15 cellular contexts compared by ENCODE assay signal in genomic region chr11:109954534-109954933, GRCh38.
DNase-seq lines count a peak whose midpoint lies in the region; ATAC-seq, FAIRE-seq and TF ChIP-seq lines count a peak whose summit lies in the region.
"Had no signal": no experiment of that assay in that cellular context is flagged by ENCODE, and none has a peak within 500 bp of the region (broad histone marks: within the 10 kb centered on the region; RNA-seq: fewer than 3 reads in every experiment).

No MANE protein-coding gene starts in this region.

- H3K4me3 Mint-ChIP-seq in activated CD8-positive, alpha-beta T cell treated with anti-CD3 and anti-CD28 coated beads, Interleukin-2, amount 10 ng/mL, durations not matched to agents 7 days and 5 days, result no peak overlapping the region
- no peak overlapping the region for H3K4me3 Mint-ChIP-seq in activated CD8-positive, alpha-beta T cell treated with anti-CD3 and anti-CD28 coated beads for 36 hours
- H3K4me3 Mint-ChIP-seq in stimulated activated memory B cell treated with anti-CD40 and anti-IgM and Interleukin-4, amounts not matched to agents 10 μg/mL and 1 μg/mL and 100 μg/mL, for 72 hours, result no peak overlapping the region
- no peak overlapping the region for H3K4me3 Mint-ChIP-seq in activated T-helper 17 cell treated with anti-CD3 and anti-CD28 coated beads, Interleukin-2, amount 50 U/mL, for 72 hours
- H3K4me3 Mint-ChIP-seq: CD4-positive, CD25-positive, alpha-beta regulatory T cell; H9 had no signal

- no peak overlapping the region for H3K9ac ChIP-seq in KMS-11
- H3K9ac ChIP-seq: BLaER1 treated with 17β-estradiol and CSF1 and Interleukin-3, amounts not matched to agents 10 nM and 100 nM had no signal

- POLR2A ChIA-PET in activated CD8-positive, alpha-beta T cell treated with anti-CD3 and anti-CD28 coated beads, Interleukin-2, amount 10 ng/mL, durations not matched to agents 7 days and 5 days (lab: Charles Lee), result interaction anchor here (0.6 kb wide), 1 partner anchor 1174 kb away, joined by 3 read pairs; no protein-coding TSS in a partner anchor
- POLR2A ChIA-PET in activated CD8-positive, alpha-beta T cell treated with anti-CD3 and anti-CD28 coated beads for 36 hours (lab: Charles Lee), result no interaction called here

- no peaks in the 10 kb centered on the region for H4K20me1 ChIP-seq in KMS-11 (ENCODE audit: insufficient read depth)
- H4K20me1 ChIP-seq: BLaER1 treated with 17β-estradiol and CSF1 and Interleukin-3, amounts not matched to agents 10 nM and 100 nM had no signal

- H3K4me3 ChIP-seq in KMS-11 (IDR thresholded peaks at IDR 0.05; ENCODE audit: insufficient read depth, low read depth, low read length) (no peak overlapping the region), bronchial epithelial cell (ENCODE audit: low read depth, low read length) (no peak overlapping the region)
- H3K4me3 ChIP-seq: BLaER1 treated with 17β-estradiol and CSF1 and Interleukin-3, amounts not matched to agents 10 nM and 100 nM had no signal

- peak overlapping the region; percentile 91 for H3K4me2 ChIP-seq in KMS-11

- no peaks in the 10 kb centered on the region for H3K9me3 Mint-ChIP-seq in activated CD8-positive, alpha-beta T cell treated with anti-CD3 and anti-CD28 coated beads, Interleukin-2, amount 10 ng/mL, durations not matched to agents 7 days and 5 days (ENCODE audit: insufficient read depth)
- no peaks in the 10 kb centered on the region for H3K9me3 Mint-ChIP-seq in activated CD8-positive, alpha-beta T cell treated with anti-CD3 and anti-CD28 coated beads for 36 hours
- no peaks in the 10 kb centered on the region for H3K9me3 Mint-ChIP-seq in stimulated activated memory B cell treated with anti-CD40 and anti-IgM and Interleukin-4, amounts not matched to agents 10 μg/mL and 1 μg/mL and 100 μg/mL, for 72 hours
- H3K9me3 Mint-ChIP-seq in activated T-helper 17 cell treated with anti-CD3 and anti-CD28 coated beads, Interleukin-2, amount 50 U/mL, for 72 hours, result no peaks in the 10 kb centered on the region
- H3K9me3 Mint-ChIP-seq: CD4-positive, CD25-positive, alpha-beta regulatory T cell had no signal

- H3K36me3 ChIP-seq in KMS-11 (ENCODE audit: insufficient read depth) (no peaks in the 10 kb centered on the region), bronchial epithelial cell (ENCODE audit: control insufficient read depth, insufficient read depth, low read length) (no peaks in the 10 kb centered on the region)

- H3K27ac ChIP-seq in KMS-11, result no peak overlapping the region

- no peak overlapping the region for H2AFZ ChIP-seq in KMS-11 (ENCODE audit: low read depth)

- FAIRE-seq in bronchial epithelial cell (lab: Jason Lieb, UNC), result peak; percentile 76

- H3K27me3 ChIP-seq in KMS-11 (ENCODE audit: insufficient read depth, low read depth) (no peaks in the 10 kb centered on the region), bronchial epithelial cell (ENCODE audit: control insufficient read depth, insufficient read depth, low read length) (peaks cover 1% of the 10 kb centered on the region)
- H3K27me3 ChIP-seq: BLaER1 treated with 17β-estradiol and CSF1 and Interleukin-3, amounts not matched to agents 10 nM and 100 nM had no signal

- no peak for ATAC-seq in activated CD8-positive, alpha-beta T cell treated with anti-CD3 and anti-CD28 coated beads, Interleukin-2, amount 10 ng/mL, durations not matched to agents 7 days and 5 days
- no peak for ATAC-seq in activated CD8-positive, alpha-beta T cell treated with anti-CD3 and anti-CD28 coated beads for 36 hours
- no peak for ATAC-seq in stimulated activated memory B cell treated with anti-CD40 and anti-IgM and Interleukin-4, amounts not matched to agents 10 μg/mL and 1 μg/mL and 100 μg/mL, for 72 hours
- ATAC-seq in GM18517 (IDR thresholded peaks at IDR 0.05; ENCODE audit: unreplicated experiment), result no peak
- ATAC-seq in activated T-helper 17 cell treated with anti-CD3 and anti-CD28 coated beads, Interleukin-2, amount 50 U/mL, for 72 hours (replicated peaks), result no peak

- H3K79me2 ChIP-seq in KMS-11 (ENCODE audit: insufficient read depth, low read depth), result no peaks in the 10 kb centered on the region

- peaks cover 82% of the 10 kb centered on the region for H3K4me1 ChIP-seq in KMS-11 (ENCODE audit: low read depth, poor library complexity, severe bottlenecking)

- no peak for DNase-seq in activated CD8-positive, alpha-beta T cell treated with anti-CD3 and anti-CD28 coated beads, Interleukin-2, amount 10 ng/mL, durations not matched to agents 7 days and 5 days
- DNase-seq in activated CD8-positive, alpha-beta T cell treated with anti-CD3 and anti-CD28 coated beads for 36 hours, result no peak
- DNase-seq in bronchial epithelial cell (ENCODE audit: low read depth), result no peak
- DNase-seq: 8988T; AML-193; CD4-positive, CD25-positive, alpha-beta regulatory T cell; DMS53; GF-D8; GOT3; H9 had no signal

- peaks cover 11% of the 10 kb centered on the region for H3K27me3 Mint-ChIP-seq in activated CD8-positive, alpha-beta T cell treated with anti-CD3 and anti-CD28 coated beads, Interleukin-2, amount 10 ng/mL, durations not matched to agents 7 days and 5 days (ENCODE audit: low read depth)
- H3K27me3 Mint-ChIP-seq in activated CD8-positive, alpha-beta T cell treated with anti-CD3 and anti-CD28 coated beads for 36 hours, result no peaks in the 10 kb centered on the region
- peaks cover 27% of the 10 kb centered on the region for H3K27me3 Mint-ChIP-seq in stimulated activated memory B cell treated with anti-CD40 and anti-IgM and Interleukin-4, amounts not matched to agents 10 μg/mL and 1 μg/mL and 100 μg/mL, for 72 hours
- peaks cover 7% of the 10 kb centered on the region for H3K27me3 Mint-ChIP-seq in activated T-helper 17 cell treated with anti-CD3 and anti-CD28 coated beads, Interleukin-2, amount 50 U/mL, for 72 hours

- intact Hi-C loops in activated CD8-positive, alpha-beta T cell treated with anti-CD3 and anti-CD28 coated beads for 36 hours (cut with micrococcal nuclease), result loop anchor here (5.0 kb wide), 1 partner anchor 218 kb away; no protein-coding TSS in a partner anchor

- H3K27ac Mint-ChIP-seq in activated CD8-positive, alpha-beta T cell treated with anti-CD3 and anti-CD28 coated beads, Interleukin-2, amount 10 ng/mL, durations not matched to agents 7 days and 5 days, result peak overlapping the region; percentile 37
- H3K27ac Mint-ChIP-seq in activated CD8-positive, alpha-beta T cell treated with anti-CD3 and anti-CD28 coated beads for 36 hours, result no peak overlapping the region
- H3K27ac Mint-ChIP-seq in stimulated activated memory B cell treated with anti-CD40 and anti-IgM and Interleukin-4, amounts not matched to agents 10 μg/mL and 1 μg/mL and 100 μg/mL, for 72 hours, result peak overlapping the region; percentile 24
- H3K27ac Mint-ChIP-seq in activated T-helper 17 cell treated with anti-CD3 and anti-CD28 coated beads, Interleukin-2, amount 50 U/mL, for 72 hours, result no peak overlapping the region
- H3K27ac Mint-ChIP-seq: CD4-positive, CD25-positive, alpha-beta regulatory T cell had no signal

- H3K4me1 Mint-ChIP-seq in activated CD8-positive, alpha-beta T cell treated with anti-CD3 and anti-CD28 coated beads, Interleukin-2, amount 10 ng/mL, durations not matched to agents 7 days and 5 days (ENCODE audit: low read depth), result peaks cover 25% of the 10 kb centered on the region
- H3K4me1 Mint-ChIP-seq in activated CD8-positive, alpha-beta T cell treated with anti-CD3 and anti-CD28 coated beads for 36 hours (ENCODE audit: low read depth), result no peaks in the 10 kb centered on the region
- H3K4me1 Mint-ChIP-seq in stimulated activated memory B cell treated with anti-CD40 and anti-IgM and Interleukin-4, amounts not matched to agents 10 μg/mL and 1 μg/mL and 100 μg/mL, for 72 hours, result peaks cover 22% of the 10 kb centered on the region
- no peaks in the 10 kb centered on the region for H3K4me1 Mint-ChIP-seq in activated T-helper 17 cell treated with anti-CD3 and anti-CD28 coated beads, Interleukin-2, amount 50 U/mL, for 72 hours

- TF ChIP-seq CTCF in activated CD8-positive, alpha-beta T cell treated with anti-CD3 and anti-CD28 coated beads for 36 hours (IDR thresholded peaks at IDR 0.05), result no peak
- TF ChIP-seq CTCF in KMS-11 (conservative IDR thresholded peaks at IDR 0.05; ENCODE audit: low read depth, low read length) (no peak), bronchial epithelial cell (IDR thresholded peaks at IDR 0.05; ENCODE audit: insufficient read depth, low read length, severe bottlenecking) (no peak)

- CTCF ChIA-PET in activated CD8-positive, alpha-beta T cell treated with anti-CD3 and anti-CD28 coated beads, Interleukin-2, amount 10 ng/mL, durations not matched to agents 7 days and 5 days (lab: Charles Lee), result interaction anchor here (0.6 to 0.9 kb wide), 2 partner anchors 14 to 16 kb away, joined by 3 read pairs; no protein-coding TSS in a partner anchor
- CTCF ChIA-PET in activated CD8-positive, alpha-beta T cell treated with anti-CD3 and anti-CD28 coated beads for 36 hours (lab: Charles Lee), result no interaction called here

- no peaks in the 10 kb centered on the region for H3K36me3 Mint-ChIP-seq in activated CD8-positive, alpha-beta T cell treated with anti-CD3 and anti-CD28 coated beads, Interleukin-2, amount 10 ng/mL, durations not matched to agents 7 days and 5 days (ENCODE audit: low read depth)
- no peaks in the 10 kb centered on the region for H3K36me3 Mint-ChIP-seq in activated CD8-positive, alpha-beta T cell treated with anti-CD3 and anti-CD28 coated beads for 36 hours (ENCODE audit: low read depth)
- H3K36me3 Mint-ChIP-seq in stimulated activated memory B cell treated with anti-CD40 and anti-IgM and Interleukin-4, amounts not matched to agents 10 μg/mL and 1 μg/mL and 100 μg/mL, for 72 hours, result no peaks in the 10 kb centered on the region
- no peaks in the 10 kb centered on the region for H3K36me3 Mint-ChIP-seq in activated T-helper 17 cell treated with anti-CD3 and anti-CD28 coated beads, Interleukin-2, amount 50 U/mL, for 72 hours (ENCODE audit: low read depth)
- H3K36me3 Mint-ChIP-seq: CD4-positive, CD25-positive, alpha-beta regulatory T cell had no signal

Comparison
In these comparisons a context has a peak if more than half of its experiments do, and no peak if none do; other contexts are left out.
1. H3K27ac Mint-ChIP-seq: peak in activated CD8-positive, alpha-beta T cell treated with anti-CD3 and anti-CD28 coated beads, Interleukin-2, amount 10 ng/mL, durations not matched to agents 7 days and 5 days (single experiment) and stimulated activated memory B cell treated with anti-CD40 and anti-IgM and Interleukin-4, amounts not matched to agents 10 μg/mL and 1 μg/mL and 100 μg/mL, for 72 hours (single experiment); none in activated CD8-positive, alpha-beta T cell treated with anti-CD3 and anti-CD28 coated beads for 36 hours (single experiment) and activated T-helper 17 cell treated with anti-CD3 and anti-CD28 coated beads, Interleukin-2, amount 50 U/mL, for 72 hours (single experiment).